In genomic region chr12:23290627-23291330, GRCh38 we compare ENCODE assay signal across 27 cellular contexts.
"Had no signal": no experiment of that assay in that cellular context is flagged by ENCODE, and none has a peak within 500 bp of the region (broad histone marks: within the 10 kb centered on the region; RNA-seq: fewer than 3 reads in every experiment).

No MANE protein-coding gene starts in this region.

- H3K4me3 ChIP-seq: heart right ventricle, left lung, lung, neural progenitor cell, psoas muscle, smooth muscle cell, thyroid gland, upper lobe of right lung had no signal

- H3K27ac ChIP-seq: heart right ventricle, left lung, neural progenitor cell, parathyroid adenoma, psoas muscle, thyroid gland, upper lobe of right lung had no signal

- H3K36me3 ChIP-seq: heart right ventricle, left lung, neural progenitor cell, thyroid gland, upper lobe of right lung had no signal

- H3K9me3 ChIP-seq: psoas muscle, thyroid gland, upper lobe of right lung had no signal

- H3K27me3 ChIP-seq: heart right ventricle, left lung, neural progenitor cell, thyroid gland, upper lobe of right lung had no signal

- ATAC-seq: activated CD8-positive, alpha-beta T cell treated with anti-CD3 and anti-CD28 coated beads for 36 hours; activated naive CD8-positive, alpha-beta T cell treated with anti-CD3 and anti-CD28 coated beads, Interleukin-2, amount 50 U/mL, for 24 hours; esophagus mucosa; heart right ventricle; left lung; natural killer cell; psoas muscle; stimulated activated memory B cell treated with anti-CD40 and anti-IgM and Interleukin-4, amounts not matched to agents 10 μg/mL and 1 μg/mL and 100 μg/mL, for 72 hours; stimulated activated naive CD8-positive, alpha-beta T cell treated with anti-CD3 and anti-CD28 coated beads, Interleukin-15, amount 100 ng/mL, for 72 hours; upper lobe of right lung had no signal

- FAIRE-seq: bronchial epithelial cell had no signal

- H3K4me2 ChIP-seq: neural progenitor cell, smooth muscle cell had no signal

- H3K9ac ChIP-seq: neural progenitor cell, parathyroid adenoma had no signal

- DNase-seq: activated B cell treated with CpG ODN at 0.5 μM for 24 hours; activated CD4-positive, alpha-beta T cell treated with anti-CD3 and anti-CD28 coated beads, Interleukin-2, amount 50 U/mL, for 1 hour; activated CD8-positive, alpha-beta T cell treated with anti-CD3 and anti-CD28 coated beads for 36 hours; activated naive CD8-positive, alpha-beta T cell treated with anti-CD3 and anti-CD28 coated beads, Interleukin-2, amount 50 U/mL, for 24 hours; activated T-cell treated with anti-CD3 and anti-CD28 coated beads, Interleukin-2, amount 50 U/mL, for 48 hours; endodermal cell; foreskin fibroblast; heart right ventricle; left lung; mesendoderm; natural killer cell; occipital lobe; psoas muscle; stimulated activated CD4-positive, alpha-beta T cell treated with anti-CD3 and anti-CD28 coated beads, Interleukin-1b, Interleukin-23, amount 100 ng/mL, for 48 hours; stimulated activated CD4-positive, alpha-beta T cell treated with anti-CD3 and anti-CD28 coated beads, Interleukin-4, amount 100 ng/mL, for 4 hours; stimulated activated CD8-positive, alpha-beta memory T cell treated with anti-CD3 and anti-CD28 coated beads, Interleukin-4, amount 100 ng/mL, for 48 hours; stimulated activated naive CD8-positive, alpha-beta T cell treated with anti-CD3 and anti-CD28 coated beads, Interleukin-15, amount 100 ng/mL, for 72 hours; substantia nigra; thyroid gland; upper lobe of right lung had no signal

- H3K4me1 ChIP-seq: heart right ventricle, left lung, parathyroid adenoma, psoas muscle, thyroid gland, upper lobe of right lung had no signal

- H2AFZ ChIP-seq: neural progenitor cell, parathyroid adenoma had no signal

- H3K79me2 ChIP-seq: parathyroid adenoma had no signal
